Comparison of ENCODE assay signal across 1 cellular context in the genomic region with DNA sequence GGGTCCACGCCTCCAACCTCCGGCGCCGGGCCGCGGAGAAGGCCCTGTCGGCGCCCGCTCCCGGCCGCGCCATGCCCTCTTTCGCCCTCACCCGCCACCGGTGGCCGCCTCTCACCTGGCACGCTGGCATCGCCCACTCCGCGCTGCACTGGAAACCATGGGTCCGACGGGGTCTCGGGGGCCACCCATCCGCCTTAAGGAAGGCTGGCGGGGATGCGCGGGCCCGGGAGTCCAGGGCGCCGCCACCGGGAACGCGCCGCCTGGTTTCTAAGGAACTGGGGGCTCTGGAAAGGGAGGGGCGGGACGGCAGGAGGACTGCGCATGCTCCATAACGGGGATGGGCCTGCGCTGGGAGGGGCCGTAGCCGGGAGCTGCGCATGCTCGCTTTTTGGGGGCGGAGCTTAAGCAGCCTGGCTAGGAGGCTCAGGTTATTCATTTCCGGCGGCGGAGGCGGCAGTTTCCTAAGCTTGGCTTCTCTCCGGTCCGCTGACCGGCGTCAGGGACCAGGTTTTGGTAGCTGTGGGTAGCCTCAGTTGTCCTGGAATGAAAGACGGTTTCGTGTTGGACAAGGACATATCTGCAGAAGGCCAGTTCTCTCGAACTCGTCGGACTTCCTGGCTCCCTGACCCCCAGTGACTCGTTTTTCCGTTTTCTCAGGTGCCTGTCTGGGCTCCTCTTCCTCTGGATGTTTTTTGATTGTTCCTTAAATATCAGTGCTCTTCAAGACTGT.
TF ChIP-seq lines count a peak whose summit lies in the region.

A gene with protein sequence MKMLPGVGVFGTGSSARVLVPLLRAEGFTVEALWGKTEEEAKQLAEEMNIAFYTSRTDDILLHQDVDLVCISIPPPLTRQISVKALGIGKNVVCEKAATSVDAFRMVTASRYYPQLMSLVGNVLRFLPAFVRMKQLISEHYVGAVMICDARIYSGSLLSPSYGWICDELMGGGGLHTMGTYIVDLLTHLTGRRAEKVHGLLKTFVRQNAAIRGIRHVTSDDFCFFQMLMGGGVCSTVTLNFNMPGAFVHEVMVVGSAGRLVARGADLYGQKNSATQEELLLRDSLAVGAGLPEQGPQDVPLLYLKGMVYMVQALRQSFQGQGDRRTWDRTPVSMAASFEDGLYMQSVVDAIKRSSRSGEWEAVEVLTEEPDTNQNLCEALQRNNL (minus strand): TSS at position 269 of the 730 bp plus-strand sequence. CDS start 33,601 bp downstream, outside the sequence.

TF ChIP-seq in HepG2, 621 proteins besides CTCF, POLR2A, EP300 and RAD21 (continued from another document and continues in another):
- TF ChIP-seq, protein P1, sequence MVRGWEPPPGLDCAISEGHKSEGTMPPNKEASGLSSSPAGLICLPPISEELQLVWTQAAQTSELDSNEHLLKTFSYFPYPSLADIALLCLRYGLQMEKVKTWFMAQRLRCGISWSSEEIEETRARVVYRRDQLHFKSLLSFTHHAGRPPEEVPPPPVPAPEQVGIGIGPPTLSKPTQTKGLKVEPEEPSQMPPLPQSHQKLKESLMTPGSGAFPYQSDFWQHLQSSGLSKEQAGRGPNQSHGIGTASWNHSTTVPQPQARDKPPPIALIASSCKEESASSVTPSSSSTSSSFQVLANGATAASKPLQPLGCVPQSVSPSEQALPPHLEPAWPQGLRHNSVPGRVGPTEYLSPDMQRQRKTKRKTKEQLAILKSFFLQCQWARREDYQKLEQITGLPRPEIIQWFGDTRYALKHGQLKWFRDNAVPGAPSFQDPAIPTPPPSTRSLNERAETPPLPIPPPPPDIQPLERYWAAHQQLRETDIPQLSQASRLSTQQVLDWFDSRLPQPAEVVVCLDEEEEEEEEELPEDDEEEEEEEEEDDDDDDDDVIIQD (CRISPR knock-in tag; IDR thresholded peaks at IDR 0.05; ENCODE audit: low read depth) = no peak
- TF ChIP-seq NCOA1 (CRISPR knock-in tag; IDR thresholded peaks at IDR 0.05) (peak; percentile 84), ZNF263 (CRISPR knock-in tag; IDR thresholded peaks at IDR 0.05) (0 out of 2 replicates have a peak, but pooled peaks have one; percentile 11), SIX1 (CRISPR knock-in tag; IDR thresholded peaks at IDR 0.05; ENCODE audit: borderline replicate concordance) (no peak), RNF2 (conservative IDR thresholded peaks at IDR 0.05; ENCODE audit: low read depth) (0 out of 2 replicates have a peak, but pooled peaks have one; percentile 38), NFE2 (CRISPR knock-in tag; IDR thresholded peaks at IDR 0.05) (no peak), RORA (CRISPR knock-in tag; IDR thresholded peaks at IDR 0.05) (no peak), SAFB2 (CRISPR knock-in tag; IDR thresholded peaks at IDR 0.05; ENCODE audit: borderline replicate concordance, low read depth) (0 out of 2 replicates have a peak, but pooled peaks have one; percentile 60), ZNF367 (CRISPR knock-in tag; IDR thresholded peaks at IDR 0.05; ENCODE audit: borderline replicate concordance) (no peak), KDM5A (IDR thresholded peaks at IDR 0.05; ENCODE audit: borderline replicate concordance, low read length) (peak; percentile 84; the same call in 1 of the 2 replicates), SSRP1 (CRISPR knock-in tag; IDR thresholded peaks at IDR 0.05) (no peak), KDM3A (CRISPR knock-in tag; IDR thresholded peaks at IDR 0.05; ENCODE audit: low read depth) (peak; percentile 74; the same call in 1 of the 2 replicates), HES4 (CRISPR knock-in tag; IDR thresholded peaks at IDR 0.05; ENCODE audit: borderline replicate concordance) (peak; percentile 29; the same call in 1 of the 2 replicates), ASH2L (IDR thresholded peaks at IDR 0.05; ENCODE audit: insufficient read length, low read depth, low read length) (peak; percentile 80), ZNF782 (CRISPR knock-in tag; IDR thresholded peaks at IDR 0.05; ENCODE audit: borderline replicate concordance) (no peak; the same call in 1 of the 2 replicates), ZNF788 (CRISPR knock-in tag; IDR thresholded peaks at IDR 0.05; ENCODE audit: borderline replicate concordance) (peak; percentile 67; the same call in 1 of the 2 replicates), ZNF138 (CRISPR knock-in tag; IDR thresholded peaks at IDR 0.05; ENCODE audit: low read depth) (0 out of 2 replicates have a peak, but pooled peaks have one; percentile 8), ZSCAN9 (CRISPR knock-in tag; IDR thresholded peaks at IDR 0.05; ENCODE audit: borderline replicate concordance) (peak; percentile 85; the same call in 1 of the 2 replicates), FLYWCH1 (CRISPR knock-in tag; IDR thresholded peaks at IDR 0.05) (no peak), ZNF7 (CRISPR knock-in tag; IDR thresholded peaks at IDR 0.05) (no peak), ZNF329 (CRISPR knock-in tag; IDR thresholded peaks at IDR 0.05; ENCODE audit: low read depth) (peak; percentile 70; the same call in 1 of the 2 replicates), NFRKB (IDR thresholded peaks at IDR 0.05) (no peak), TOPORS (CRISPR knock-in tag; IDR thresholded peaks at IDR 0.05) (no peak), ZNF232 (CRISPR knock-in tag; IDR thresholded peaks at IDR 0.05; ENCODE audit: borderline replicate concordance) (peak; percentile 77; the same call in 1 of the 2 replicates), HOXA3 (CRISPR knock-in tag; IDR thresholded peaks at IDR 0.05) (peak; percentile 51), KAT8 (CRISPR knock-in tag; IDR thresholded peaks at IDR 0.05) (peak; percentile 90), FOXA3 (CRISPR knock-in tag; IDR thresholded peaks at IDR 0.05) (no peak), ZNF160 (CRISPR knock-in tag; IDR thresholded peaks at IDR 0.05) (peak; percentile 92; the same call in 1 of the 2 replicates), ZNF616 (CRISPR knock-in tag; IDR thresholded peaks at IDR 0.05; ENCODE audit: low read depth) (0 out of 2 replicates have a peak, but pooled peaks have one; percentile 74), EHMT2 (IDR thresholded peaks at IDR 0.05; ENCODE audit: borderline replicate concordance, low read depth, low read length) (no peak), ZNF101 (CRISPR knock-in tag; IDR thresholded peaks at IDR 0.05; ENCODE audit: borderline replicate concordance, low read depth) (peak; percentile 53; the same call in 1 of the 2 replicates), TOE1 (CRISPR knock-in tag; IDR thresholded peaks at IDR 0.05) (no peak), ZNF282 (IDR thresholded peaks at IDR 0.05; ENCODE audit: partially characterized antibody) (no peak), ZFP62 (CRISPR knock-in tag; IDR thresholded peaks at IDR 0.05) (no peak)
- TF ChIP-seq, protein P2, sequence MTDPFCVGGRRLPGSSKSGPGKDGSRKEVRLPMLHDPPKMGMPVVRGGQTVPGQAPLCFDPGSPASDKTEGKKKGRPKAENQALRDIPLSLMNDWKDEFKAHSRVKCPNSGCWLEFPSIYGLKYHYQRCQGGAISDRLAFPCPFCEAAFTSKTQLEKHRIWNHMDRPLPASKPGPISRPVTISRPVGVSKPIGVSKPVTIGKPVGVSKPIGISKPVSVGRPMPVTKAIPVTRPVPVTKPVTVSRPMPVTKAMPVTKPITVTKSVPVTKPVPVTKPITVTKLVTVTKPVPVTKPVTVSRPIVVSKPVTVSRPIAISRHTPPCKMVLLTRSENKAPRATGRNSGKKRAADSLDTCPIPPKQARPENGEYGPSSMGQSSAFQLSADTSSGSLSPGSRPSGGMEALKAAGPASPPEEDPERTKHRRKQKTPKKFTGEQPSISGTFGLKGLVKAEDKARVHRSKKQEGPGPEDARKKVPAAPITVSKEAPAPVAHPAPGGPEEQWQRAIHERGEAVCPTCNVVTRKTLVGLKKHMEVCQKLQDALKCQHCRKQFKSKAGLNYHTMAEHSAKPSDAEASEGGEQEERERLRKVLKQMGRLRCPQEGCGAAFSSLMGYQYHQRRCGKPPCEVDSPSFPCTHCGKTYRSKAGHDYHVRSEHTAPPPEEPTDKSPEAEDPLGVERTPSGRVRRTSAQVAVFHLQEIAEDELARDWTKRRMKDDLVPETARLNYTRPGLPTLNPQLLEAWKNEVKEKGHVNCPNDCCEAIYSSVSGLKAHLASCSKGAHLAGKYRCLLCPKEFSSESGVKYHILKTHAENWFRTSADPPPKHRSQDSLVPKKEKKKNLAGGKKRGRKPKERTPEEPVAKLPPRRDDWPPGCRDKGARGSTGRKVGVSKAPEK (CRISPR knock-in tag; IDR thresholded peaks at IDR 0.05; ENCODE audit: borderline replicate concordance) = no peak
- TF ChIP-seq, protein P3, sequence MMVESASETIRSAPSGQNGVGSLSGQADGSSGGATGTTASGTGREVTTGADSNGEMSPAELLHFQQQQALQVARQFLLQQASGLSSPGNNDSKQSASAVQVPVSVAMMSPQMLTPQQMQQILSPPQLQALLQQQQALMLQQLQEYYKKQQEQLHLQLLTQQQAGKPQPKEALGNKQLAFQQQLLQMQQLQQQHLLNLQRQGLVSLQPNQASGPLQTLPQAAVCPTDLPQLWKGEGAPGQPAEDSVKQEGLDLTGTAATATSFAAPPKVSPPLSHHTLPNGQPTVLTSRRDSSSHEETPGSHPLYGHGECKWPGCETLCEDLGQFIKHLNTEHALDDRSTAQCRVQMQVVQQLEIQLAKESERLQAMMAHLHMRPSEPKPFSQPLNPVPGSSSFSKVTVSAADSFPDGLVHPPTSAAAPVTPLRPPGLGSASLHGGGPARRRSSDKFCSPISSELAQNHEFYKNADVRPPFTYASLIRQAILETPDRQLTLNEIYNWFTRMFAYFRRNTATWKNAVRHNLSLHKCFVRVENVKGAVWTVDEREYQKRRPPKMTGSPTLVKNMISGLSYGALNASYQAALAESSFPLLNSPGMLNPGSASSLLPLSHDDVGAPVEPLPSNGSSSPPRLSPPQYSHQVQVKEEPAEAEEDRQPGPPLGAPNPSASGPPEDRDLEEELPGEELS (CRISPR knock-in tag; IDR thresholded peaks at IDR 0.05) = peak; percentile 7; the same call in 1 of the 2 replicates
- TF ChIP-seq, protein P4, sequence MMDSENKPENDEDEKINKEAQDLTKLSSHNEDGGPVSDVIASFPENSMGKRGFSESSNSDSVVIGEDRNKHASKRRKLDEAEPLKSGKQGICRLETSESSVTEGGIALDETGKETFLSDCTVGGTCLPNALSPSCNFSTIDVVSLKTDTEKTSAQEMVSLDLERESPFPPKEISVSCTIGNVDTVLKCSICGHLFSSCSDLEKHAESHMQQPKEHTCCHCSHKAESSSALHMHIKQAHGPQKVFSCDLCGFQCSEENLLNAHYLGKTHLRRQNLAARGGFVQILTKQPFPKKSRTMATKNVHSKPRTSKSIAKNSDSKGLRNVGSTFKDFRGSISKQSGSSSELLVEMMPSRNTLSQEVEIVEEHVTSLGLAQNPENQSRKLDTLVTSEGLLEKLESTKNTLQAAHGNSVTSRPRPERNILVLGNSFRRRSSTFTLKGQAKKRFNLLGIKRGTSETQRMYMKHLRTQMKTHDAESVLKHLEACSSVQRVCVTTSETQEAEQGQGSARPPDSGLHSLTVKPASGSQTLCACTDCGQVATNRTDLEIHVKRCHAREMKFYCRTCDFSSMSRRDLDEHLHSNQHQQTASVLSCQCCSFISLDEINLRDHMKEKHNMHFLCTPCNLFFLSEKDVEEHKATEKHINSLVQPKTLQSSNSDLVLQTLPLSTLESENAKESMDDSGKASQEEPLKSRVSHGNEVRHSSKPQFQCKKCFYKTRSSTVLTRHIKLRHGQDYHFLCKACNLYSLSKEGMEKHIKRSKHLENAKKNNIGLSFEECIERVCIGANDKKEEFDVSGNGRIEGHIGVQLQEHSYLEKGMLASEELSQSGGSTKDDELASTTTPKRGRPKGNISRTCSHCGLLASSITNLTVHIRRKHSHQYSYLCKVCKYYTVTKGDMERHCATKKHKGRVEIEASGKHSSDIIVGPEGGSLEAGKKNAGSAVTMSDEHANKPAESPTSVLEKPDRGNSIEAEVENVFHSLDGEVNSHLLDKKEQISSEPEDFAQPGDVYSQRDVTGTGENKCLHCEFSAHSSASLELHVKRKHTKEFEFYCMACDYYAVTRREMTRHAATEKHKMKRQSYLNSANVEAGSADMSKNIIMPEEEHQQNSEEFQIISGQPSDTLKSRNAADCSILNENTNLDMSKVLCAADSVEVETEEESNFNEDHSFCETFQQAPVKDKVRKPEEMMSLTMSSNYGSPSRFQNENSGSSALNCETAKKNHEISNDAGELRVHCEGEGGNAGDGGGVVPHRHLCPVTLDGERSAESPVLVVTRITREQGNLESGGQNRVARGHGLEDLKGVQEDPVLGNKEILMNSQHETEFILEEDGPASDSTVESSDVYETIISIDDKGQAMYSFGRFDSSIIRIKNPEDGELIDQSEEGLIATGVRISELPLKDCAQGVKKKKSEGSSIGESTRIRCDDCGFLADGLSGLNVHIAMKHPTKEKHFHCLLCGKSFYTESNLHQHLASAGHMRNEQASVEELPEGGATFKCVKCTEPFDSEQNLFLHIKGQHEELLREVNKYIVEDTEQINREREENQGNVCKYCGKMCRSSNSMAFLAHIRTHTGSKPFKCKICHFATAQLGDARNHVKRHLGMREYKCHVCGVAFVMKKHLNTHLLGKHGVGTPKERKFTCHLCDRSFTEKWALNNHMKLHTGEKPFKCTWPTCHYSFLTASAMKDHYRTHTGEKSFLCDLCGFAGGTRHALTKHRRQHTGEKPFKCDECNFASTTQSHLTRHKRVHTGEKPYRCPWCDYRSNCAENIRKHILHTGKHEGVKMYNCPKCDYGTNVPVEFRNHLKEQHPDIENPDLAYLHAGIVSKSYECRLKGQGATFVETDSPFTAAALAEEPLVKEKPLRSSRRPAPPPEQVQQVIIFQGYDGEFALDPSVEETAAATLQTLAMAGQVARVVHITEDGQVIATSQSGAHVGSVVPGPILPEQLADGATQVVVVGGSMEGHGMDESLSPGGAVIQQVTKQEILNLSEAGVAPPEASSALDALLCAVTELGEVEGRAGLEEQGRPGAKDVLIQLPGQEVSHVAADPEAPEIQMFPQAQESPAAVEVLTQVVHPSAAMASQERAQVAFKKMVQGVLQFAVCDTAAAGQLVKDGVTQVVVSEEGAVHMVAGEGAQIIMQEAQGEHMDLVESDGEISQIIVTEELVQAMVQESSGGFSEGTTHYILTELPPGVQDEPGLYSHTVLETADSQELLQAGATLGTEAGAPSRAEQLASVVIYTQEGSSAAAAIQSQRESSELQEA (CRISPR knock-in tag; IDR thresholded peaks at IDR 0.05; ENCODE audit: not compliant biosample characterization) = no peak
- TF ChIP-seq, protein P5, sequence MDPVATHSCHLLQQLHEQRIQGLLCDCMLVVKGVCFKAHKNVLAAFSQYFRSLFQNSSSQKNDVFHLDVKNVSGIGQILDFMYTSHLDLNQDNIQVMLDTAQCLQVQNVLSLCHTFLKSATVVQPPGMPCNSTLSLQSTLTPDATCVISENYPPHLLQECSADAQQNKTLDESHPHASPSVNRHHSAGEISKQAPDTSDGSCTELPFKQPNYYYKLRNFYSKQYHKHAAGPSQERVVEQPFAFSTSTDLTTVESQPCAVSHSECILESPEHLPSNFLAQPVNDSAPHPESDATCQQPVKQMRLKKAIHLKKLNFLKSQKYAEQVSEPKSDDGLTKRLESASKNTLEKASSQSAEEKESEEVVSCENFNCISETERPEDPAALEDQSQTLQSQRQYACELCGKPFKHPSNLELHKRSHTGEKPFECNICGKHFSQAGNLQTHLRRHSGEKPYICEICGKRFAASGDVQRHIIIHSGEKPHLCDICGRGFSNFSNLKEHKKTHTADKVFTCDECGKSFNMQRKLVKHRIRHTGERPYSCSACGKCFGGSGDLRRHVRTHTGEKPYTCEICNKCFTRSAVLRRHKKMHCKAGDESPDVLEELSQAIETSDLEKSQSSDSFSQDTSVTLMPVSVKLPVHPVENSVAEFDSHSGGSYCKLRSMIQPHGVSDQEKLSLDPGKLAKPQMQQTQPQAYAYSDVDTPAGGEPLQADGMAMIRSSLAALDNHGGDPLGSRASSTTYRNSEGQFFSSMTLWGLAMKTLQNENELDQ (CRISPR knock-in tag; IDR thresholded peaks at IDR 0.05; ENCODE audit: borderline replicate concordance) = no peak
- TF ChIP-seq, protein P6, sequence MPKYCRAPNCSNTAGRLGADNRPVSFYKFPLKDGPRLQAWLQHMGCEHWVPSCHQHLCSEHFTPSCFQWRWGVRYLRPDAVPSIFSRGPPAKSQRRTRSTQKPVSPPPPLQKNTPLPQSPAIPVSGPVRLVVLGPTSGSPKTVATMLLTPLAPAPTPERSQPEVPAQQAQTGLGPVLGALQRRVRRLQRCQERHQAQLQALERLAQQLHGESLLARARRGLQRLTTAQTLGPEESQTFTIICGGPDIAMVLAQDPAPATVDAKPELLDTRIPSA (CRISPR knock-in tag; IDR thresholded peaks at IDR 0.05; ENCODE audit: borderline replicate concordance) = no peak
